ENCODE assay signal across 1 cellular context in genomic region chr2:20186855-20187187, GRCh38.
TF ChIP-seq lines count a peak whose summit lies in the region.

No MANE protein-coding gene starts in this region.

TF ChIP-seq in liver, 16 proteins besides CTCF, POLR2A, EP300 and RAD21 (continued from another document):
- no peak for TF ChIP-seq ATF3 (IDR thresholded peaks at IDR 0.05)
- TF ChIP-seq ZBTB33 (IDR thresholded peaks at IDR 0.05) = no peak
- no peak for TF ChIP-seq RXRA (IDR thresholded peaks at IDR 0.05)
- no peak for TF ChIP-seq FOXA1 (IDR thresholded peaks at IDR 0.05)
- TF ChIP-seq GABPA (IDR thresholded peaks at IDR 0.05 in 1 of 2, conservative IDR thresholded peaks at IDR 0.05 in 1 of 2) = no peak
- TF ChIP-seq TAF1 (conservative IDR thresholded peaks at IDR 0.05) = no peak
